Comparison of ENCODE assay signal across 12 cellular contexts in genomic region chr11:17770048-17770652, GRCh38. TPM values are rescaled to one million over a fixed set of nuclear protein-coding genes. Genes with fewer than 3 reads are reported as not detected.
DNase-seq lines count a peak whose midpoint lies in the region; ATAC-seq and TF ChIP-seq lines count a peak whose summit lies in the region.
"Had no signal": no experiment of that assay in that cellular context is flagged by ENCODE, and none has a peak within 500 bp of the region (broad histone marks: within the 10 kb centered on the region; RNA-seq: fewer than 3 reads in every experiment).

No MANE protein-coding gene starts in this region.

- no peak overlapping the region for H3K9ac ChIP-seq in OCI-LY1 (ENCODE audit: low read length)

- DNase-seq in glutamatergic neuron, result peak; percentile 31
- DNase-seq in activated naive CD4-positive, alpha-beta T cell treated with anti-CD3 and anti-CD28 coated beads, Interleukin-2, amount 50 U/mL, for 72 hours (ENCODE audit: low spot score in 2 of 2), result no peak
- no peak for DNase-seq in Kasumi-1 (lab: John Stamatoyannopoulos, UW)
- no peak for DNase-seq in OCI-M2 (lab: John Stamatoyannopoulos, UW; ENCODE audit: unreplicated experiment)
- DNase-seq: activated gamma-delta T cell; effector memory CD4-positive, alpha-beta T cell; T-helper 17 cell had no signal

- no peaks in the 10 kb centered on the region for H3K79me2 ChIP-seq in DOHH2 (ENCODE audit: control insufficient read depth, low read length)
- no peaks in the 10 kb centered on the region for H3K79me2 ChIP-seq in OCI-LY1 (ENCODE audit: insufficient read depth, low read length)

- H3K4me3 ChIP-seq in DOHH2 (ENCODE audit: low read length) (no peak overlapping the region), OCI-LY1 (ENCODE audit: low read depth, low read length, poor library complexity, severe bottlenecking) (no peak overlapping the region)

- no peak for ATAC-seq in activated T-helper 17 cell treated with anti-CD3 and anti-CD28 coated beads, Interleukin-2, amount 50 U/mL, for 72 hours (replicated peaks)
- no peak for ATAC-seq in activated naive CD4-positive, alpha-beta T cell treated with anti-CD3 and anti-CD28 coated beads, Interleukin-2, amount 50 U/mL, for 72 hours
- ATAC-seq: T-helper 17 cell had no signal

- H3F3A ChIP-seq in DOHH2 (ENCODE audit: control insufficient read depth, insufficient read depth) (no peaks in the 10 kb centered on the region), OCI-LY1 (ENCODE audit: insufficient read depth, low read length) (no peaks in the 10 kb centered on the region)

- no peak overlapping the region for H3K27ac Mint-ChIP-seq in glutamatergic neuron (ENCODE audit: unreplicated experiment)
- H3K27ac Mint-ChIP-seq in activated T-helper 17 cell treated with anti-CD3 and anti-CD28 coated beads, Interleukin-2, amount 50 U/mL, for 72 hours, result no peak overlapping the region
- no peak overlapping the region for H3K27ac Mint-ChIP-seq in activated naive CD4-positive, alpha-beta T cell treated with anti-CD3 and anti-CD28 coated beads, Interleukin-2, amount 50 U/mL, for 72 hours
- H3K27ac Mint-ChIP-seq: T-helper 17 cell had no signal

- peaks cover 7% of the 10 kb centered on the region for H3K27me3 Mint-ChIP-seq in glutamatergic neuron (ENCODE audit: unreplicated experiment)
- no peaks in the 10 kb centered on the region for H3K27me3 Mint-ChIP-seq in activated T-helper 17 cell treated with anti-CD3 and anti-CD28 coated beads, Interleukin-2, amount 50 U/mL, for 72 hours

- H3K36me3 Mint-ChIP-seq in glutamatergic neuron (ENCODE audit: unreplicated experiment), result no peaks in the 10 kb centered on the region
- no peaks in the 10 kb centered on the region for H3K36me3 Mint-ChIP-seq in activated T-helper 17 cell treated with anti-CD3 and anti-CD28 coated beads, Interleukin-2, amount 50 U/mL, for 72 hours (ENCODE audit: low read depth)
- H3K36me3 Mint-ChIP-seq in activated naive CD4-positive, alpha-beta T cell treated with anti-CD3 and anti-CD28 coated beads, Interleukin-2, amount 50 U/mL, for 72 hours, result no peaks in the 10 kb centered on the region

- no peaks in the 10 kb centered on the region for H3K27me3 ChIP-seq in DOHH2 (ENCODE audit: control insufficient read depth, low read length)
- no peaks in the 10 kb centered on the region for H3K27me3 ChIP-seq in OCI-LY1 (ENCODE audit: insufficient read depth, low read length)

- TF ChIP-seq CTCF in 22Rv1 (IDR thresholded peaks at IDR 0.05), result peak; percentile 37
- peak; percentile 40 for TF ChIP-seq CTCF in DOHH2 (IDR thresholded peaks at IDR 0.05; ENCODE audit: low read depth, low read length, poor library complexity, severe bottlenecking)
- peak; percentile 59 for TF ChIP-seq CTCF in OCI-LY1 (IDR thresholded peaks at IDR 0.05; ENCODE audit: low read length)
- TF ChIP-seq CTCF in glutamatergic neuron (IDR thresholded peaks at IDR 0.05; ENCODE audit: partially characterized antibody, unreplicated experiment), result no peak

- H3K9me3 ChIP-seq in DOHH2 (ENCODE audit: control insufficient read depth, insufficient read depth, low read length) (no peaks in the 10 kb centered on the region), OCI-LY1 (ENCODE audit: low read length) (no peaks in the 10 kb centered on the region)

- H3K4me1 ChIP-seq in DOHH2 (ENCODE audit: control insufficient read depth, low read length), result no peaks in the 10 kb centered on the region
- H3K4me1 ChIP-seq in OCI-LY1 (ENCODE audit: insufficient read depth, low read length, severe bottlenecking), result no peaks in the 10 kb centered on the region

- H4K20me1 ChIP-seq in DOHH2 (ENCODE audit: control insufficient read depth, insufficient read depth, low read depth, low read length) (no peaks in the 10 kb centered on the region), OCI-LY1 (ENCODE audit: insufficient read depth, low read length) (no peaks in the 10 kb centered on the region)

- H3K4me2 ChIP-seq in DOHH2 (ENCODE audit: low read length) (no peak overlapping the region), OCI-LY1 (ENCODE audit: low read length) (no peak overlapping the region)

- no peak overlapping the region for H2AFZ ChIP-seq in OCI-LY1 (ENCODE audit: low read length)

- H3K27ac ChIP-seq in 22Rv1, result no peak overlapping the region
- H3K27ac ChIP-seq in DOHH2 (ENCODE audit: low read depth, low read length), result no peak overlapping the region
- H3K27ac ChIP-seq in OCI-LY1 (ENCODE audit: low read depth, low read length, poor library complexity, severe bottlenecking), result no peak overlapping the region

- H3K4me3 Mint-ChIP-seq in glutamatergic neuron (ENCODE audit: unreplicated experiment), result no peak overlapping the region
- no peak overlapping the region for H3K4me3 Mint-ChIP-seq in activated T-helper 17 cell treated with anti-CD3 and anti-CD28 coated beads, Interleukin-2, amount 50 U/mL, for 72 hours
- H3K4me3 Mint-ChIP-seq: T-helper 17 cell had no signal

- no peaks in the 10 kb centered on the region for H3K36me3 ChIP-seq in DOHH2 (ENCODE audit: control insufficient read depth, low read length)
- H3K36me3 ChIP-seq in OCI-LY1 (ENCODE audit: insufficient read depth, low read length), result no peaks in the 10 kb centered on the region

- H3K9me2 ChIP-seq in DOHH2 (replicated peaks; ENCODE audit: control insufficient read depth, low read length) (no peaks in the 10 kb centered on the region), OCI-LY1 (ENCODE audit: low read depth, low read length) (no peaks in the 10 kb centered on the region)

- peaks cover 3% of the 10 kb centered on the region for H3K9me3 Mint-ChIP-seq in glutamatergic neuron (ENCODE audit: unreplicated experiment)
- H3K9me3 Mint-ChIP-seq in activated T-helper 17 cell treated with anti-CD3 and anti-CD28 coated beads, Interleukin-2, amount 50 U/mL, for 72 hours, result no peaks in the 10 kb centered on the region
- H3K9me3 Mint-ChIP-seq in activated naive CD4-positive, alpha-beta T cell treated with anti-CD3 and anti-CD28 coated beads, Interleukin-2, amount 50 U/mL, for 72 hours, result no peaks in the 10 kb centered on the region

- H3K4me1 Mint-ChIP-seq in glutamatergic neuron (ENCODE audit: low read depth, unreplicated experiment), result peaks cover 17% of the 10 kb centered on the region
- H3K4me1 Mint-ChIP-seq in activated T-helper 17 cell treated with anti-CD3 and anti-CD28 coated beads, Interleukin-2, amount 50 U/mL, for 72 hours, result no peaks in the 10 kb centered on the region

RNA-seq across cellular contexts. Expression of gene KCNC1, which starts 35.6 kb away (rescaled TPM):
- 12.6 TPM for total RNA-seq in glutamatergic neuron (ENCODE audit: unreplicated experiment)
- total RNA-seq in activated T-helper 17 cell treated with anti-CD3 and anti-CD28 coated beads, Interleukin-2, amount 50 U/mL, for 72 hours, result not detected
- not detected for total RNA-seq in activated naive CD4-positive, alpha-beta T cell treated with anti-CD3 and anti-CD28 coated beads, Interleukin-2, amount 50 U/mL, for 72 hours
- total RNA-seq: pulmonary artery endothelial cell, T-helper 17 cell had no signal

RNA-seq across cellular contexts. Expression of gene MYOD1, which starts 50.8 kb away (rescaled TPM):
- not detected for total RNA-seq in glutamatergic neuron (ENCODE audit: unreplicated experiment)
- total RNA-seq in activated T-helper 17 cell treated with anti-CD3 and anti-CD28 coated beads, Interleukin-2, amount 50 U/mL, for 72 hours, result not detected
- total RNA-seq in activated naive CD4-positive, alpha-beta T cell treated with anti-CD3 and anti-CD28 coated beads, Interleukin-2, amount 50 U/mL, for 72 hours, result not detected
- total RNA-seq: pulmonary artery endothelial cell, T-helper 17 cell had no signal

Comparison
In these comparisons a context has a peak if more than half of its experiments do, and no peak if none do; other contexts are left out.
1. RNA of gene KCNC1, which starts 35.6 kb away (total RNA-seq): 12.6 TPM in glutamatergic neuron (single experiment); not detected in activated naive CD4-positive, alpha-beta T cell treated with anti-CD3 and anti-CD28 coated beads, Interleukin-2, amount 50 U/mL, for 72 hours and not detected in activated T-helper 17 cell treated with anti-CD3 and anti-CD28 coated beads, Interleukin-2, amount 50 U/mL, for 72 hours; every median in the first group is over 10 times any median in the second.